In genomic region chr11:102118937-102119336, GRCh38 we compare ENCODE assay signal across 1 cellular context.
TF ChIP-seq lines count a peak whose summit lies in the region.

No MANE protein-coding gene starts in this region.

TF ChIP-seq in IMR-90, 13 proteins besides CTCF, POLR2A, EP300 and RAD21 (continued from another document):
- TF ChIP-seq USF2 (IDR thresholded peaks at IDR 0.05; ENCODE audit: low read depth, low read length) (no peak), SMC3 (IDR thresholded peaks at IDR 0.05; ENCODE audit: low read depth, low read length) (no peak), RFX5 (IDR thresholded peaks at IDR 0.05; ENCODE audit: low read depth, low read length) (no peak), MAFK (IDR thresholded peaks at IDR 0.05; ENCODE audit: low read depth, low read length) (no peak), ELK1 (IDR thresholded peaks at IDR 0.05; ENCODE audit: borderline replicate concordance, low read depth, low read length) (no peak), CEBPB (IDR thresholded peaks at IDR 0.05; ENCODE audit: low read depth, low read length) (no peak), FOS (IDR thresholded peaks at IDR 0.05; ENCODE audit: low read depth, low read length) (no peak), NFE2L2 (IDR thresholded peaks at IDR 0.05; ENCODE audit: low read depth, low read length) (no peak), MXI1 (IDR thresholded peaks at IDR 0.05; ENCODE audit: borderline replicate concordance, low read depth, low read length) (no peak), RCOR1 (IDR thresholded peaks at IDR 0.05; ENCODE audit: insufficient replicate concordance, low read length) (no peak), BHLHE40 (IDR thresholded peaks at IDR 0.05; ENCODE audit: low read depth, low read length) (no peak)
